8 cellular contexts compared by ENCODE assay signal in the genomic region with DNA sequence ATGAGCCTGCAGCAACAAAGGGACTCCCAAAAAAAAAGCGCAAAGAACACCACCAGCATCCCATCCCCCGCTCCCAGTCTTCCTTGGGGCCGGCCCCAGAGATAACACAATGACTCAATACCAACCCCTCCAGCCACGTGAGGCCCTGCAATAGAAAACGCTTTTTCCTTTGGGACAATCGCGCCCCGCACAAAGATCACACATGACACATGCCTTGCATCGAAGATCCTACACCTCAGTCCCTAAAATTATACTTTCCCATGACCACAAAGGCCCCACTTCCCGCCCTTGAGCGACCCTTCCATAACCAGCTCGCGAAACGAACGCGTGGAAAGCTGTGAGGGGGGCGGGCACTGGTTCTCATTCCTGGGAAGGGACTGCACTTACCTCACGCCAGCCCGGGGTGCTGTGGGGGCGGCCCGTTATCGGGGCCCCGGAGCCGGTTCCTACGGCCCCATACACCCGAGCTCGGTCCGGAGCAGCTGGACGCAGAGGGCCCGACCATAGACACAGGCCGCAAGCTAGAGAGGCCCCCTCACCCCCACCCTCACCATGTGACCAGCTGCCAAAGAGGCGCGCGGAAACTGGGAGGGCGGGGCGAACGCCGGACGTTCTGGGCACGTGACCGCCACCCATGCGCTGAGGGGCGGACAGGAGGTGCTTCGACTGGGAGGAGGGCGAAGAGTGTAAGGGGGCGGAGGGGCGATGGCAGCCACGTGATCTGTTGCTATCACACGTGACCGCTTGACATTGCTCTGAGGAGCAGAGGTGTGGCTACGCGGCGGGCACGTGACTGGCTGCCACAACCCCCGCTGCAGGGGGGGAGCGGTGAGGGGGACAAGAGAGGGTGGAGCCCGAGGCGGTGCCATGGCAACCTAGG. TPM values are rescaled to one million over a fixed set of nuclear protein-coding genes. Genes with fewer than 3 reads are reported as not detected.
A peak's percentile ranks its signal among the peaks of the same experiment; 100 is the strongest.
DNase-seq lines count a peak whose midpoint lies in the region; ATAC-seq lines count a peak whose summit lies in the region.

A gene (minus strand): TSS at position 523 of the 880 bp plus-strand sequence. CDS start 593 bp downstream, outside the sequence.

- H3K27ac Mint-ChIP-seq in activated naive CD4-positive, alpha-beta T cell treated with anti-CD3 and anti-CD28 coated beads, Interleukin-2, amount 50 U/mL, for 72 hours, result peak within 1 kb of the TSS; percentile 97 to 99

- peak; percentile 65 for ATAC-seq in HG02610 (IDR thresholded peaks at IDR 0.05; ENCODE audit: unreplicated experiment)
- ATAC-seq in activated naive CD4-positive, alpha-beta T cell treated with anti-CD3 and anti-CD28 coated beads, Interleukin-2, amount 50 U/mL, for 72 hours, result peak; percentile 79 to 82

- H3K4me3 ChIP-seq in GM08714 (ENCODE audit: low read length), result peak within 1 kb of the TSS; percentile 86

- H3K27ac ChIP-seq in temporal lobe (ENCODE audit: low read depth, low read length), result peak within 1 kb of the TSS; percentile 73

- DNase-seq in NCI-H1092 treated with DMSO at 0.1 percent for 48 hours (lab: John Stamatoyannopoulos, UW) (peak; percentile 97), SKM-1 (lab: John Stamatoyannopoulos, UW; ENCODE audit: unreplicated experiment) (peak; percentile 86), glomerular endothelial cell (ENCODE audit: extremely low read depth, low read depth, low spot score) (peak; percentile 81), occipital lobe (lab: John Stamatoyannopoulos, UW) (peak; percentile 100)
- DNase-seq in activated naive CD4-positive, alpha-beta T cell treated with anti-CD3 and anti-CD28 coated beads, Interleukin-2, amount 50 U/mL, for 72 hours (ENCODE audit: low spot score in 2 of 2), result peak; percentile 98 to 99

- H3K36me3 Mint-ChIP-seq in activated naive CD4-positive, alpha-beta T cell treated with anti-CD3 and anti-CD28 coated beads, Interleukin-2, amount 50 U/mL, for 72 hours, result peaks cover 35 to 43% of the 10 kb centered on the region in 2 donors

- no peaks in the 10 kb centered on the region for H3K9me3 Mint-ChIP-seq in activated naive CD4-positive, alpha-beta T cell treated with anti-CD3 and anti-CD28 coated beads, Interleukin-2, amount 50 U/mL, for 72 hours

RNA-seq across cellular contexts. Expression of the gene that starts here (rescaled TPM):
- total RNA-seq in activated naive CD4-positive, alpha-beta T cell treated with anti-CD3 and anti-CD28 coated beads, Interleukin-2, amount 50 U/mL, for 72 hours, result 100 to 1,000 TPM; 183 to 191 TPM
- total RNA-seq in glomerular endothelial cell (160 and 197 TPM in 2 replicates), occipital lobe (59.0 TPM), temporal lobe (47.7 TPM)

Comparison
In these comparisons a context has a peak if more than half of its experiments do, and no peak if none do; other contexts are left out.
1. Peak in every context shown above with its lines: DNase-seq, ATAC-seq, H3K4me3 ChIP-seq and H3K27ac ChIP-seq.